ENCODE assay signal across 8 cellular contexts in the genomic region with DNA sequence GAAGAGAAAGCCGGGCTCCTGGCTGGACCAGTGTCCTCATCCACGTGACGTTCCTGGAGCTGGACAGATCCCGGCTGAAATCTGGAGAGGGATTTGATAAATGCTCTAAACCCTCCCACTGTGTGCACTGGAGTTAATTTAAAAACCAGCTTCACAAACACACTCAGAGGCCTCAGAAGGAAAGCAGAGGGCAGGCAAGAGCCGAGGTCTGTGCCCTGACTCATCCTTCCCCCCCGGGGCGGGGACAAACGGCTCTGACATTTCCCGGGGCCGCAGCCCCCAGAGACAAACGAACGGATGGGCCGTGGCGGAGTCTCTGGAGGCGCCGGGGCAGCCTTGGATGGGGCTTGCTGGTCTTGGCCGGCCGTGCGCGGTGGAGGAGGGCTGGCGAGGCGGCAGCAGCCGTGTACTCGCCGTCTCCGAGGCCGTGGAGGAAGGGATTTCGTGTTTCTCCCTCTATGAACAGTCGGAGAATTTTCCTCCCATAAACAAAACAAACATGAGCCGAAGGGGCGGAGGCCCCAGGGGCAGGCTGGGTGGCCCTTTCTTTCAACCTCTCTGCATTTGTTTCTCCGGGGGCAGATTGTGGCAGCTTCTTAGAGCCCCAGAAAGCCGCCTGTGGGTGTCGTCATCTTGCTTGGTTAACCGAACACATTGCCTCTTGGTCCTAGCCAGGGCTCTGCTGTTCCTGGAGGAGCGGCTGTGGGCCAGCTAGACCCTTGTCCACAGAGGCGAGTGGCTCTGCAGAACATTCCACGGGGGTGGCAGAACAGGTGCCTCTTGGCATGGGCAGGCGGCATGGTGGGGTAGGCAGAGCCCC.
DNase-seq lines count a peak whose midpoint lies in the region; ATAC-seq and TF ChIP-seq lines count a peak whose summit lies in the region.

No MANE protein-coding gene starts in this region.

- H3K4me3 ChIP-seq in GM06990 (replicated peaks; ENCODE audit: low read depth, low read length), result peak overlapping the region; percentile 12
- peak overlapping the region; percentile 21 to 40 (median 28) for H3K4me3 ChIP-seq in mammary epithelial cell (replicated peaks in 1 of 3; ENCODE audit: insufficient read depth in 1 of 3, low read depth in 2 of 3, low read length in 3 of 3)
- peak overlapping the region; percentile 21 for H3K4me3 ChIP-seq in kidney epithelial cell (ENCODE audit: low read depth, low read length)

- no peaks in the 10 kb centered on the region for H3K4me1 ChIP-seq in mammary epithelial cell (ENCODE audit: insufficient read depth, low read length)

- H3K9ac ChIP-seq in mammary epithelial cell (ENCODE audit: insufficient read depth, low read length), result no peak overlapping the region

- H3K27ac Mint-ChIP-seq in T-helper 17 cell, result peak overlapping the region; percentile 27

- 45% methylated on average over 20 of the region's 39 CpGs for WGBS in mammary epithelial cell (ENCODE audit: low coverage, missing lambda C conversion rate)

- H2AFZ ChIP-seq in mammary epithelial cell (ENCODE audit: low read depth, low read length), result peak overlapping the region; percentile 45

- H3K4me3 Mint-ChIP-seq in T-helper 17 cell, result peak overlapping the region; percentile 65

- H3K79me2 ChIP-seq in mammary epithelial cell (ENCODE audit: insufficient read depth, low read length), result no peaks in the 10 kb centered on the region

- H3K9me3 ChIP-seq in T-helper 17 cell (ENCODE audit: control insufficient read depth, low read length, poor library complexity, severe bottlenecking) (no peaks in the 10 kb centered on the region), mammary epithelial cell (replicated peaks; ENCODE audit: insufficient read depth, low read length) (no peaks in the 10 kb centered on the region)

- no TSS peak for BruUV-seq in mammary epithelial cell (replicated peaks; lab: Mats Ljungman, UMichigan)

- H4K20me1 ChIP-seq in mammary epithelial cell (ENCODE audit: insufficient read depth, low read length), result no peaks in the 10 kb centered on the region

- in situ Hi-C loops in mammary epithelial cell (cut with MboI; ENCODE audit: low sequenced_read_pairs in 2 of 2), result no loop called here

- ATAC-seq in T-helper 17 cell, result peak; percentile 58

- intact Hi-C loops in mammary epithelial cell (cut with micrococcal nuclease), result no loop called here

- H3K4me1 Mint-ChIP-seq in T-helper 17 cell, result peaks cover 4% of the 10 kb centered on the region

- TF ChIP-seq CTCF in GM06990 (IDR thresholded peaks at IDR 0.05; ENCODE audit: insufficient read depth, low read length, poor library complexity, severe bottlenecking), result no peak
- peak in 1 of 2 donors; percentile 22 for TF ChIP-seq CTCF in mammary epithelial cell (conservative IDR thresholded peaks at IDR 0.05 in 1 of 2, IDR thresholded peaks at IDR 0.05 in 1 of 2; ENCODE audit: extremely low read depth in 1 of 2, insufficient read depth in 1 of 2, low read depth in 1 of 2, low read length in 2 of 2)
- peak; percentile 31 for TF ChIP-seq CTCF in kidney epithelial cell (IDR thresholded peaks at IDR 0.05; ENCODE audit: insufficient read depth, low read length, poor library complexity, severe bottlenecking)

- H3K27me3 ChIP-seq in GM06990 (replicated peaks; ENCODE audit: control insufficient read depth, insufficient read depth, low read length), result no peaks in the 10 kb centered on the region; the same call in 1 of the 2 replicates
- H3K27me3 ChIP-seq in mammary epithelial cell (ENCODE audit: insufficient read depth, low read length), result no peaks in the 10 kb centered on the region
- no peaks in the 10 kb centered on the region for H3K27me3 ChIP-seq in kidney epithelial cell (ENCODE audit: control insufficient read depth, insufficient read depth, low read length)

- no peak overlapping the region for H3K27ac ChIP-seq in mammary epithelial cell (ENCODE audit: insufficient read depth, low read depth, low read length)

- DNase-seq in GM06990 (ENCODE audit: extremely low read depth, insufficient read length), result no peak
- DNase-seq in T-helper 17 cell, result no peak
- DNase-seq in mammary epithelial cell, result no peak
- DNase-seq in kidney epithelial cell (ENCODE audit: low read depth), result peak; percentile 21
- peak; percentile 44 to 64 for DNase-seq in stimulated activated CD4-positive, alpha-beta T cell treated with anti-CD3 and anti-CD28 coated beads, Interleukin-2, amount 100 ng/mL, for 24 hours
- no peak for DNase-seq in NCI-H2227 (lab: John Stamatoyannopoulos, UW; ENCODE audit: unreplicated experiment)
- DNase-seq in OCI-M2 (lab: John Stamatoyannopoulos, UW; ENCODE audit: unreplicated experiment), result no peak
- DNase-seq in NCI-H146 (lab: John Stamatoyannopoulos, UW), result no peak

- CTCF ChIA-PET in mammary epithelial cell (lab: Charles Lee; ENCODE audit: low non-redundant PET), result no interaction called here

- H3K36me3 Mint-ChIP-seq in T-helper 17 cell (ENCODE audit: low read depth), result peaks cover 2% of the 10 kb centered on the region

- peak overlapping the region; percentile 60 for H3K4me2 ChIP-seq in mammary epithelial cell (ENCODE audit: insufficient read depth, low read depth, low read length)

- H3K36me3 ChIP-seq in GM06990 (ENCODE audit: control insufficient read depth, insufficient read depth, low read length) (no peaks in the 10 kb centered on the region), mammary epithelial cell (ENCODE audit: insufficient read depth, low read length) (no peaks in the 10 kb centered on the region), kidney epithelial cell (ENCODE audit: control insufficient read depth, insufficient read depth, low read length) (no peaks in the 10 kb centered on the region)

- H3K27me3 Mint-ChIP-seq in T-helper 17 cell, result peaks cover 22% of the 10 kb centered on the region

- dilution Hi-C loops in mammary epithelial cell (cut with HindIII; ENCODE audit: low sequenced_read_pairs), result no loop called here

Comparison
In these comparisons a context has a peak if more than half of its experiments do, and no peak if none do; other contexts are left out.
1. DNase-seq: peak in kidney epithelial cell (single experiment) and stimulated activated CD4-positive, alpha-beta T cell treated with anti-CD3 and anti-CD28 coated beads, Interleukin-2, amount 100 ng/mL, for 24 hours (2 of 2); none in GM06990 (single experiment), T-helper 17 cell (0 of 3), mammary epithelial cell (single experiment), NCI-H2227 (single experiment), OCI-M2 (single experiment) and NCI-H146 (single experiment).
2. Peak in every context shown above with its lines, with median percentiles within 50 percentile points of each other: H3K4me3 ChIP-seq.